In genomic region chr4:2261110-2261852, GRCh38 we compare ENCODE assay signal across 8 cellular contexts. TPM values are rescaled to one million over a fixed set of nuclear protein-coding genes. Genes with fewer than 3 reads are reported as not detected.
A peak's percentile ranks its signal among the peaks of the same experiment; 100 is the strongest.
DNase-seq lines count a peak whose midpoint lies in the region; ATAC-seq, FAIRE-seq and TF ChIP-seq lines count a peak whose summit lies in the region.

No MANE protein-coding gene starts in this region.

- in situ Hi-C loops in gastrocnemius medialis (cut with MboI; ENCODE audit: low sequenced_read_pairs in 4 of 4): no loop called here

- H3K36me3 ChIP-seq in RWPE2 (ENCODE audit: low read depth) (peaks cover 13% of the 10 kb centered on the region; the same call in 1 of the 2 replicates), astrocyte (ENCODE audit: insufficient read depth, low read length) (no peaks in the 10 kb centered on the region), iPS DF 6.9 (ENCODE audit: control insufficient read depth, insufficient read depth, low read length) (no peaks in the 10 kb centered on the region), gastrocnemius medialis (no peaks in the 10 kb centered on the region)

- H3K4me3 ChIP-seq in HFF-Myc (replicated peaks; ENCODE audit: low read depth, low read length) (peak overlapping the region; percentile 54), RWPE2 (ENCODE audit: severe bottlenecking) (peak overlapping the region; percentile 92), astrocyte (ENCODE audit: insufficient read depth, low read depth, low read length) (peak overlapping the region; percentile 71), iPS DF 6.9 (ENCODE audit: low read length) (peak overlapping the region; percentile 76; the same call in 1 of the 2 replicates), gastrocnemius medialis (peak overlapping the region; percentile 75 to 99 (median 96))

- H2AFZ ChIP-seq in astrocyte (ENCODE audit: low read depth, low read length): peak overlapping the region; percentile 63

- H3K79me2 ChIP-seq in astrocyte (ENCODE audit: insufficient read depth, low read length): peaks cover 47% of the 10 kb centered on the region

- H3K9ac ChIP-seq in astrocyte (ENCODE audit: low read length): peak overlapping the region; percentile 93

- H3K4me1 ChIP-seq in RWPE2 (ENCODE audit: insufficient read depth, poor library complexity, severe bottlenecking) (peaks cover 15% of the 10 kb centered on the region), astrocyte (ENCODE audit: insufficient read depth, low read length) (peaks cover 18% of the 10 kb centered on the region), iPS DF 6.9 (ENCODE audit: control insufficient read depth, insufficient read depth, low read length) (peaks cover 1% of the 10 kb centered on the region; the same call in 1 of the 2 replicates), gastrocnemius medialis (peaks cover 59 to 80% of the 10 kb centered on the region in 2 donors)

- peaks cover 9% of the 10 kb centered on the region for H3K27me3 Mint-ChIP-seq in astrocyte (ENCODE audit: low read depth, unreplicated experiment)

- H3K27ac Mint-ChIP-seq in astrocyte (ENCODE audit: unreplicated experiment): no peak overlapping the region

- no peaks in the 10 kb centered on the region for H3K9me3 Mint-ChIP-seq in astrocyte (ENCODE audit: unreplicated experiment)

- peak; percentile 5 to 13 for TF ChIP-seq POLR2A in gastrocnemius medialis (IDR thresholded peaks at IDR 0.05)

- H3K4me3 Mint-ChIP-seq in astrocyte (ENCODE audit: unreplicated experiment): peak overlapping the region; percentile 82

- no peak for FAIRE-seq in astrocyte (lab: Jason Lieb, UNC)

- intact Hi-C loops in gastrocnemius medialis (cut with DNase I; ENCODE audit: low total_unique reads): loop anchor here (5.0 to 10.0 kb wide), 4 partner anchors 156 to 494 kb away; partner anchors contain the start of genes CFAP99, NELFA, RNF4 and TNIP2

- H4K20me1 ChIP-seq in astrocyte (ENCODE audit: insufficient read depth, low read length): peaks cover 49% of the 10 kb centered on the region

- no peak for TF ChIP-seq CTCF in HFF-Myc (IDR thresholded peaks at IDR 0.05; ENCODE audit: low read depth, low read length, missing control alignments)
- TF ChIP-seq CTCF in RWPE2 (IDR thresholded peaks at IDR 0.05; ENCODE audit: poor library complexity, severe bottlenecking): no peak
- TF ChIP-seq CTCF in astrocyte (IDR thresholded peaks at IDR 0.05; ENCODE audit: insufficient read depth, low read depth, low read length): no peak
- no peak for TF ChIP-seq CTCF in gastrocnemius medialis (IDR thresholded peaks at IDR 0.05 in 4 of 5, conservative IDR thresholded peaks at IDR 0.05 in 1 of 5)

- peaks cover 4% of the 10 kb centered on the region for H3K36me3 Mint-ChIP-seq in astrocyte (ENCODE audit: low read depth, unreplicated experiment)

- no CpG with 5 or more reads among the region's 91 CpGs for WGBS in iPS DF 6.9 (ENCODE audit: insufficient coverage, insufficient read length)

- H3K9me3 ChIP-seq in RWPE2 (ENCODE audit: severe bottlenecking): no peaks in the 10 kb centered on the region
- H3K9me3 ChIP-seq in astrocyte (ENCODE audit: insufficient read depth, low read depth, low read length): no peaks in the 10 kb centered on the region
- no peaks in the 10 kb centered on the region for H3K9me3 ChIP-seq in iPS DF 6.9 (ENCODE audit: control insufficient read depth, insufficient read depth, low read length)
- H3K9me3 ChIP-seq in gastrocnemius medialis: no peaks in the 10 kb centered on the region

- H3K27me3 ChIP-seq in RWPE2 (ENCODE audit: insufficient read depth, poor library complexity, severe bottlenecking) (no peaks in the 10 kb centered on the region), astrocyte (ENCODE audit: insufficient read depth, low read length) (no peaks in the 10 kb centered on the region), iPS DF 6.9 (ENCODE audit: control insufficient read depth, insufficient read depth, low read length) (no peaks in the 10 kb centered on the region), gastrocnemius medialis (no peaks in the 10 kb centered on the region)

- H3K4me1 Mint-ChIP-seq in astrocyte (ENCODE audit: low read depth, unreplicated experiment): peaks cover 3% of the 10 kb centered on the region

- ATAC-seq in RWPE2 (ENCODE audit: low read depth) (no peak), gastrocnemius medialis (peak; percentile 52 to 59)

- H3K27ac ChIP-seq in RWPE2 (ENCODE audit: poor library complexity, severe bottlenecking): peak overlapping the region; percentile 66
- peak overlapping the region; percentile 65 for H3K27ac ChIP-seq in astrocyte (ENCODE audit: low read depth, low read length)
- no peak overlapping the region for H3K27ac ChIP-seq in iPS DF 6.9 (ENCODE audit: low read length)
- H3K27ac ChIP-seq in gastrocnemius medialis: peak overlapping the region; percentile 85 to 98 (median 94)

- DNase-seq in ELF-1 (ENCODE audit: low read depth, low spot score) (peak; percentile 34), HFF-Myc (ENCODE audit: extremely low read depth, low read depth) (no peak), RWPE2 (ENCODE audit: low spot score) (peak; percentile 55), astrocyte (ENCODE audit: low read depth) (peak; percentile 8), iPS DF 6.9 (ENCODE audit: low read depth, low spot score) (no peak), gastrocnemius medialis (peak in 1 of 2 donors; percentile 33), GOT3 (lab: John Stamatoyannopoulos, UW) (no peak), cerebellum (ENCODE audit: low spot score) (no peak)

- H3K4me2 ChIP-seq in astrocyte (ENCODE audit: low read length): peak overlapping the region; percentile 93

RNA-seq across cellular contexts. Expression of gene MXD4, which starts 0.6 kb away (rescaled TPM):
- 92.0 and 92.3 TPM in 2 replicates for total RNA-seq in astrocyte
- 10 to 100 TPM; 20.4 to 29.4 (median 27.7) TPM for total RNA-seq in gastrocnemius medialis
- total RNA-seq in cerebellum: 28.9 TPM

RNA-seq across cellular contexts. Expression of gene HAUS3, which starts 19.4 kb away (rescaled TPM):
- total RNA-seq in astrocyte: 9.1 and 10.7 TPM in 2 replicates
- total RNA-seq in gastrocnemius medialis: 10 to 100 TPM in 2 of 4 donors, 1 to 10 TPM in 2; 4.8 to 12.1 (median 9.5) TPM
- total RNA-seq in cerebellum: 29.9 TPM

RNA-seq across cellular contexts. Expression of gene POLN, which starts 19.4 kb away (rescaled TPM):
- 3.1 and 3.6 TPM in 2 replicates for total RNA-seq in astrocyte
- 1 to 10 TPM in 1 of 4 donors, under 1 TPM in 2, not detected in 1; 0.71 to 2.0 (median 0.86) TPM for total RNA-seq in gastrocnemius medialis
- total RNA-seq in cerebellum: 4.5 TPM

Comparison
In these comparisons a context has a peak if more than half of its experiments do, and no peak if none do; other contexts are left out.
1. DNase-seq: peak in ELF-1 (single experiment), RWPE2 (single experiment) and astrocyte (single experiment); none in HFF-Myc (single experiment), iPS DF 6.9 (single experiment), GOT3 (single experiment) and cerebellum (single experiment).
2. Peak in every context shown above with its lines, with median percentiles within 50 percentile points of each other: H3K4me3 ChIP-seq.